In genomic region chrX:110037181-110037580, GRCh38 we compare ENCODE assay signal across 19 cellular contexts. TPM values are rescaled to one million over a fixed set of nuclear protein-coding genes. Genes with fewer than 3 reads are reported as not detected.
DNase-seq lines count a peak whose midpoint lies in the region; ATAC-seq and TF ChIP-seq lines count a peak whose summit lies in the region.
"Had no signal": no experiment of that assay in that cellular context is flagged by ENCODE, and none has a peak within 500 bp of the region (broad histone marks: within the 10 kb centered on the region; RNA-seq: fewer than 3 reads in every experiment).

No MANE protein-coding gene starts in this region.

- H3K9me3 Mint-ChIP-seq in activated naive CD4-positive, alpha-beta T cell treated with anti-CD3 and anti-CD28 coated beads, Interleukin-2, amount 50 U/mL, for 24 hours: no peaks in the 10 kb centered on the region

- H3K27ac ChIP-seq in duodenal mucosa (ENCODE audit: low read depth, low read length): peak overlapping the region; percentile 50
- H3K27ac ChIP-seq: C4-2B had no signal

- ATAC-seq in mucosa of descending colon: peak; percentile 60
- ATAC-seq: K562, Panc1 had no signal

- DNase-seq in activated naive CD4-positive, alpha-beta T cell (lab: John Stamatoyannopoulos, UW): no peak
- DNase-seq in M059J (ENCODE audit: low read depth) (peak; percentile 34), mucosa of descending colon (no peak), kidney glomerular epithelial cell (lab: John Stamatoyannopoulos, UW) (no peak), GOT3 (lab: John Stamatoyannopoulos, UW) (no peak), GM13976 (ENCODE audit: low spot score) (no peak)
- DNase-seq: 8988T, COR-L47, NCI-H1092, NCI-H2107, NCI-H226, NCI-H526 treated with DMSO at 0.1 percent for 48 hours, Right ventricle myocardium superior had no signal

- H3K9ac ChIP-seq in duodenal mucosa (ENCODE audit: low read depth in 1 of 2, low read length in 2 of 2): peak overlapping the region in 1 of 2 donors; percentile 18

- H3K27me3 ChIP-seq in duodenal mucosa (ENCODE audit: control insufficient read depth in 1 of 2, insufficient read depth in 2 of 2, low read length in 2 of 2): no peaks in the 10 kb centered on the region

- TF ChIP-seq CTCF in mucosa of descending colon (IDR thresholded peaks at IDR 0.05): no peak
- no peak for TF ChIP-seq CTCF in GM13976 (IDR thresholded peaks at IDR 0.05; ENCODE audit: borderline replicate concordance, control extremely low read depth, extremely low read depth, insufficient read depth, missing control alignments)

- no peaks in the 10 kb centered on the region for H3K27me3 Mint-ChIP-seq in activated naive CD4-positive, alpha-beta T cell treated with anti-CD3 and anti-CD28 coated beads, Interleukin-2, amount 50 U/mL, for 24 hours

- no peaks in the 10 kb centered on the region for H3K36me3 ChIP-seq in duodenal mucosa (ENCODE audit: control insufficient read depth in 1 of 2, insufficient read depth in 2 of 2, low read length in 2 of 2)
- no peaks in the 10 kb centered on the region for H3K36me3 ChIP-seq in mucosa of descending colon (ENCODE audit: low read depth)

- H3K4me3 Mint-ChIP-seq in activated naive CD4-positive, alpha-beta T cell treated with anti-CD3 and anti-CD28 coated beads, Interleukin-2, amount 50 U/mL, for 24 hours: no peak overlapping the region

- peaks cover 7% of the 10 kb centered on the region for H3K36me3 Mint-ChIP-seq in activated naive CD4-positive, alpha-beta T cell treated with anti-CD3 and anti-CD28 coated beads, Interleukin-2, amount 50 U/mL, for 24 hours

- peaks cover 27% of the 10 kb centered on the region for H3K4me1 Mint-ChIP-seq in activated naive CD4-positive, alpha-beta T cell treated with anti-CD3 and anti-CD28 coated beads, Interleukin-2, amount 50 U/mL, for 24 hours

- H3K4me3 ChIP-seq in duodenal mucosa (ENCODE audit: low read depth in 1 of 2, low read length in 2 of 2): no peak overlapping the region
- H3K4me3 ChIP-seq in mucosa of descending colon: no peak overlapping the region
- H3K4me3 ChIP-seq: GM12878, K562 had no signal

- H3K9me3 ChIP-seq in duodenal mucosa (ENCODE audit: control insufficient read depth in 1 of 2, low read length in 2 of 2): no peaks in the 10 kb centered on the region
- H3K9me3 ChIP-seq in mucosa of descending colon: no peaks in the 10 kb centered on the region

- in situ Hi-C loops in GM13976 (cut with MboI; ENCODE audit: low sequenced_read_pairs, unreplicated experiment): no loop called here

- peak overlapping the region; percentile 11 for H3K27ac Mint-ChIP-seq in activated naive CD4-positive, alpha-beta T cell treated with anti-CD3 and anti-CD28 coated beads, Interleukin-2, amount 50 U/mL, for 24 hours

- H3K4me1 ChIP-seq in duodenal mucosa (ENCODE audit: control insufficient read depth in 1 of 2, insufficient read depth in 2 of 2, low read length in 2 of 2) (peaks cover 10 to 22% of the 10 kb centered on the region in 2 donors), mucosa of descending colon (ENCODE audit: low read depth) (no peaks in the 10 kb centered on the region)

- intact Hi-C loops in mucosa of descending colon (cut with DNase I, micrococcal nuclease): no loop called here

RNA-seq across cellular contexts. Expression of gene TMEM164, which starts 34.3 kb away (rescaled TPM):
- total RNA-seq in M059J (2014; rRNA removed; shearing (Covaris generic)): 32.6 and 33.4 TPM in 2 replicates
- total RNA-seq in mucosa of descending colon: 100 to 1,000 TPM in 1 of 3 donors, 10 to 100 TPM in 2; 58.6 to 103 (median 95.4) TPM
